In genomic region chr14:35653045-35653444, GRCh38 we compare ENCODE assay signal across 21 cellular contexts.
"Had no signal": no experiment of that assay in that cellular context is flagged by ENCODE, and none has a peak within 500 bp of the region (broad histone marks: within the 10 kb centered on the region; RNA-seq: fewer than 3 reads in every experiment).

No MANE protein-coding gene starts in this region.

- H3K36me3 ChIP-seq: colonic mucosa had no signal

- H3K4me3 ChIP-seq: colonic mucosa, esophagus muscularis mucosa, gastroesophageal sphincter, heart left ventricle, left lung, lower lobe of right lung had no signal

- H3K9me3 Mint-ChIP-seq: dendritic cell treated with granulocyte-macrophage colony-stimulating factor and Interleukin-4, amounts not matched to agents 40 ng/mL and 50 ng/mL, for 4 days; effector memory CD8-positive, alpha-beta T cell; endodermal cell had no signal

- ATAC-seq: effector memory CD8-positive, alpha-beta T cell; foreskin keratinocyte; gastroesophageal sphincter; heart left ventricle; left cardiac atrium; left lung; left ventricle myocardium superior; lower lobe of right lung; naive thymus-derived CD4-positive, alpha-beta T cell had no signal

- H3K27me3 Mint-ChIP-seq: dendritic cell treated with granulocyte-macrophage colony-stimulating factor and Interleukin-4, amounts not matched to agents 40 ng/mL and 50 ng/mL, for 4 days; effector memory CD8-positive, alpha-beta T cell; naive thymus-derived CD4-positive, alpha-beta T cell had no signal

- FAIRE-seq: endometrium, endothelial cell of umbilical vein, keratinocyte had no signal

- H3K4me1 Mint-ChIP-seq: endodermal cell had no signal

- H3K4me3 Mint-ChIP-seq: dendritic cell treated with granulocyte-macrophage colony-stimulating factor and Interleukin-4, amounts not matched to agents 40 ng/mL and 50 ng/mL, for 4 days; effector memory CD8-positive, alpha-beta T cell; endodermal cell; naive thymus-derived CD4-positive, alpha-beta T cell had no signal

- H3K27ac ChIP-seq: colonic mucosa, esophagus muscularis mucosa, foreskin keratinocyte, gastroesophageal sphincter, heart left ventricle, left lung, lower lobe of right lung had no signal

- H3K27ac Mint-ChIP-seq: dendritic cell treated with granulocyte-macrophage colony-stimulating factor and Interleukin-4, amounts not matched to agents 40 ng/mL and 50 ng/mL, for 4 days; endodermal cell had no signal

- H3K27me3 ChIP-seq: colonic mucosa, esophagus muscularis mucosa, foreskin keratinocyte, gastroesophageal sphincter, heart left ventricle, left lung had no signal

- H3K4me1 ChIP-seq: colonic mucosa, esophagus muscularis mucosa, foreskin keratinocyte, gastroesophageal sphincter, heart left ventricle, left lung, lower lobe of right lung had no signal

- H3K9me3 ChIP-seq: colonic mucosa, esophagus muscularis mucosa, gastroesophageal sphincter, heart left ventricle, left lung, lower lobe of right lung had no signal

- DNase-seq: colonic mucosa; cortex of kidney; effector CD8-positive, alpha-beta T cell; effector memory CD8-positive, alpha-beta T cell; endodermal cell; foreskin keratinocyte; heart left ventricle; hippocampal formation; left cardiac atrium; left lung; left ventricle myocardium superior; lower lobe of right lung; mesendoderm; midbrain; naive thymus-derived CD4-positive, alpha-beta T cell had no signal
